8 cellular contexts compared by ENCODE assay signal in genomic region chr5:149960272-149961185, GRCh38. TPM values are rescaled to one million over a fixed set of nuclear protein-coding genes. Genes with fewer than 3 reads are reported as not detected.
A peak's percentile ranks its signal among the peaks of the same experiment; 100 is the strongest.
DNase-seq lines count a peak whose midpoint lies in the region; ATAC-seq and TF ChIP-seq lines count a peak whose summit lies in the region.

TSS of gene SLC26A2 (plus strand) at chr5:149960758. CDS start at chr5:149977653, 16,895 bp downstream.

- peak within 1 kb of the TSS; percentile 96 for H3K4me2 ChIP-seq in IMR-90 (ENCODE audit: low read depth, low read length)

- WGBS in IMR-90 (ENCODE audit: extremely low coverage in 2 of 2, insufficient read length in 1 of 2), 2 experiments = 0% methylated on average over 29 of the region's 84 CpGs; no CpG with 5 or more reads in 1 of the 2 experiments

- intact Hi-C loops in IMR-90 (cut with micrococcal nuclease) = loop anchor here (1.0 to 5.0 kb wide), 2 partner anchors 108 to 324 kb away; no protein-coding TSS in a partner anchor

- TF ChIP-seq RAD21 in IMR-90 (IDR thresholded peaks at IDR 0.05; ENCODE audit: low read length) = no peak

- peak; percentile 98 for ATAC-seq in GM21528 (IDR thresholded peaks at IDR 0.05; ENCODE audit: low FRiP score, unreplicated experiment)
- ATAC-seq in IMR-90 (ENCODE audit: low read depth) = peak; percentile 100

- H4K20me1 ChIP-seq in IMR-90 (ENCODE audit: insufficient read depth, low read length) = no peaks in the 10 kb centered on the region

- peaks cover 0 to 14% of the 10 kb centered on the region in 2 experiments; a peak in 3 of 4 replicates for H3K79me1 ChIP-seq in IMR-90 (ENCODE audit: low read depth in 1 of 2, low read length in 2 of 2)

- TF ChIP-seq POLR2A in IMR-90 (IDR thresholded peaks at IDR 0.05; ENCODE audit: low read depth, low read length) = peak; percentile 89

- CTCF ChIA-PET in IMR-90 (lab: Yijun Ruan, JAX) = interaction anchor here (1.0 to 2.7 kb wide), 6 partner anchors 30 to 127 kb away, joined by 4 to 15 read pairs (median 6); no protein-coding TSS in a partner anchor

- H3K4ac ChIP-seq in IMR-90 (ENCODE audit: low read depth, low read length) = peak within 1 kb of the TSS; percentile 64

- no peak for TF ChIP-seq CTCF in IMR-90 (conservative IDR thresholded peaks at IDR 0.05; ENCODE audit: low read depth, low read length)

- POLR2A ChIA-PET in IMR-90 (lab: Charles Lee; ENCODE audit: unreplicated experiment) = interaction anchor here (0.6 to 0.7 kb wide), 4 partner anchors 12 to 122 kb away, joined by 3 to 7 read pairs (median 4); no protein-coding TSS in a partner anchor

- peak within 1 kb of the TSS; percentile 87 for H3K14ac ChIP-seq in IMR-90 (replicated peaks; ENCODE audit: low read depth, low read length)

- dilution Hi-C loops in IMR-90 (cut with HindIII; ENCODE audit: low sequenced_read_pairs, unreplicated experiment) = no loop called here

- peak within 1 kb of the TSS; percentile 54; the same call in 1 of the 2 replicates for H3K56ac ChIP-seq in IMR-90 (ENCODE audit: extremely low read depth, insufficient read depth, low read length)

- no TSS peak for BruUV-seq in IMR-90 (replicated peaks; lab: Mats Ljungman, UMichigan)

- H2AK9ac ChIP-seq in IMR-90 (replicated peaks; ENCODE audit: low read depth, low read length, poor library complexity) = peak within 1 kb of the TSS; percentile 80

- no peaks in the 10 kb centered on the region for H3K9me3 ChIP-seq in IMR-90 (ENCODE audit: control insufficient read depth, insufficient read depth, low read length)

- peak within 1 kb of the TSS; percentile 50; the same call in 1 of the 2 replicates for H2BK120ac ChIP-seq in IMR-90 (ENCODE audit: low read depth, low read length)

- H3K23ac ChIP-seq in IMR-90 (ENCODE audit: low read depth, low read length) = peak within 1 kb of the TSS; percentile 67

- peak within 1 kb of the TSS; percentile 69 for H2AK5ac ChIP-seq in IMR-90 (ENCODE audit: low read depth, low read length)

- peak; percentile 98 for DNase-seq in DMS 273 treated with DMSO at 0.1 percent for 48 hours (lab: John Stamatoyannopoulos, UW)
- DNase-seq in IMR-90 = peak; percentile 97
- DNase-seq in OCI-M1 (lab: John Stamatoyannopoulos, UW) = peak; percentile 98
- DNase-seq in activated T-cell treated with anti-CD3 and anti-CD28 coated beads for 48 hours (ENCODE audit: low read depth) = peak; percentile 92
- peak; percentile 77 for DNase-seq in epithelial cell of prostate (ENCODE audit: low read depth, low spot score)
- peak; percentile 98 for DNase-seq in mucosa of gallbladder (ENCODE audit: low spot score)
- peak; percentile 86 to 91 for DNase-seq in stimulated activated CD8-positive, alpha-beta memory T cell treated with anti-CD3 and anti-CD28 coated beads, Interleukin-4, amount 100 ng/mL, for 4 hours (ENCODE audit: low read depth in 2 of 2, low spot score in 1 of 2)

- H4K8ac ChIP-seq in IMR-90 (ENCODE audit: low read depth in 2 of 2, low read length in 2 of 2) = peak within 1 kb of the TSS; percentile 85 to 91

- peak within 1 kb of the TSS; percentile 43 for H3K18ac ChIP-seq in IMR-90 (ENCODE audit: low read depth, low read length)

- peak within 1 kb of the TSS; percentile 58 for H4K5ac ChIP-seq in IMR-90 (ENCODE audit: low read depth, low read length)

- H2BK15ac ChIP-seq in IMR-90 (ENCODE audit: low read depth, low read length) = peak within 1 kb of the TSS; percentile 51; the same call in 1 of the 3 replicates

- H3K4me1 ChIP-seq in IMR-90 (ENCODE audit: control insufficient read depth, insufficient read depth, low read length) = peaks cover 6% of the 10 kb centered on the region

- H3K27me3 ChIP-seq in IMR-90 (ENCODE audit: control insufficient read depth, insufficient read depth, low read length) = no peaks in the 10 kb centered on the region

- peaks cover 7% of the 10 kb centered on the region for H3K9me1 ChIP-seq in IMR-90 (ENCODE audit: insufficient read depth, low read length)

- no peaks in the 10 kb centered on the region for H3K36me3 ChIP-seq in IMR-90 (ENCODE audit: control insufficient read depth, insufficient read depth, low read length)

- H2AFZ ChIP-seq in IMR-90 (replicated peaks; ENCODE audit: low read length, poor library complexity) = peak within 1 kb of the TSS; percentile 97

- peak within 1 kb of the TSS; percentile 70 for H3K27ac ChIP-seq in IMR-90 (ENCODE audit: insufficient read depth, low read length)
- peak within 1 kb of the TSS; percentile 89 for H3K27ac ChIP-seq in epithelial cell of prostate

- H3K4me3 ChIP-seq in IMR-90 (ENCODE audit: insufficient read depth, low read depth, low read length) = peak within 1 kb of the TSS; percentile 87

- H2BK20ac ChIP-seq in IMR-90 (ENCODE audit: low read depth, low read length) = 0 out of 2 replicates have a peak within 1 kb of the TSS, but pooled peaks have one; percentile 14

- peak within 1 kb of the TSS; percentile 81 for H4K91ac ChIP-seq in IMR-90 (ENCODE audit: insufficient read depth, low read depth, low read length)

- H2BK5ac ChIP-seq in IMR-90 (ENCODE audit: low read depth, low read length, poor library complexity, severe bottlenecking) = peak within 1 kb of the TSS; percentile 66

- in situ Hi-C loops in IMR-90 (cut with MboI; ENCODE audit: low sequenced_read_pairs) = no loop called here

- peak within 1 kb of the TSS; percentile 82 for H3K9ac ChIP-seq in IMR-90 (ENCODE audit: low read depth, low read length)

TF ChIP-seq in IMR-90, 13 proteins besides CTCF, POLR2A, EP300 and RAD21:
- TF ChIP-seq MAZ (IDR thresholded peaks at IDR 0.05; ENCODE audit: borderline replicate concordance, low read depth, low read length) (no peak), CEBPB (IDR thresholded peaks at IDR 0.05; ENCODE audit: low read depth, low read length) (no peak), MXI1 (IDR thresholded peaks at IDR 0.05; ENCODE audit: borderline replicate concordance, low read depth, low read length) (peak; percentile 71; the same call in 1 of the 2 replicates), FOS (IDR thresholded peaks at IDR 0.05; ENCODE audit: low read depth, low read length) (peak; percentile 77), MAFK (IDR thresholded peaks at IDR 0.05; ENCODE audit: low read depth, low read length) (no peak), BHLHE40 (IDR thresholded peaks at IDR 0.05; ENCODE audit: low read depth, low read length) (peak; percentile 7; the same call in 1 of the 2 replicates), ELK1 (IDR thresholded peaks at IDR 0.05; ENCODE audit: borderline replicate concordance, low read depth, low read length) (no peak)
- TF ChIP-seq, protein P1, sequence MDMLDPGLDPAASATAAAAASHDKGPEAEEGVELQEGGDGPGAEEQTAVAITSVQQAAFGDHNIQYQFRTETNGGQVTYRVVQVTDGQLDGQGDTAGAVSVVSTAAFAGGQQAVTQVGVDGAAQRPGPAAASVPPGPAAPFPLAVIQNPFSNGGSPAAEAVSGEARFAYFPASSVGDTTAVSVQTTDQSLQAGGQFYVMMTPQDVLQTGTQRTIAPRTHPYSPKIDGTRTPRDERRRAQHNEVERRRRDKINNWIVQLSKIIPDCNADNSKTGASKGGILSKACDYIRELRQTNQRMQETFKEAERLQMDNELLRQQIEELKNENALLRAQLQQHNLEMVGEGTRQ (IDR thresholded peaks at IDR 0.05; ENCODE audit: low read depth, low read length) = peak; percentile 98

RNA-seq across cellular contexts. Expression of gene SLC26A2, which starts in this region (rescaled TPM):
- total RNA-seq in IMR-90 (2012; rRNA removed) (9.9 and 12.8 TPM in 2 replicates), mucosa of gallbladder (8.7 TPM)
- 1.5 and 2.2 TPM in 2 replicates for polyA plus RNA-seq in IMR-90 (2012; rRNA removed)
- polyA plus RNA-seq in IMR-90 (2012; cell fraction: cytosol; rRNA removed) = 0.38 and 0.51 TPM in 2 replicates
- 0.26 and 1.9 TPM in 2 replicates for polyA plus RNA-seq in IMR-90 (2012; cell fraction: nucleus; rRNA removed; ENCODE audit: low replicate concordance)

Comparison
In these comparisons a context has a peak if more than half of its experiments do, and no peak if none do; other contexts are left out.
1. Peak in every context shown above with its lines: DNase-seq, ATAC-seq, H3K4me3 ChIP-seq and H3K27ac ChIP-seq.